14 cellular contexts compared by ENCODE assay signal in genomic region chr1:182620924-182621585, GRCh38. TPM values are rescaled to one million over a fixed set of nuclear protein-coding genes. Genes with fewer than 3 reads are reported as not detected.
DNase-seq lines count a peak whose midpoint lies in the region; ATAC-seq, FAIRE-seq and TF ChIP-seq lines count a peak whose summit lies in the region.
"Had no signal": no experiment of that assay in that cellular context is flagged by ENCODE, and none has a peak within 500 bp of the region (broad histone marks: within the 10 kb centered on the region; RNA-seq: fewer than 3 reads in every experiment).

No MANE protein-coding gene starts in this region.

- peaks cover 10% of the 10 kb centered on the region for H3K27me3 Mint-ChIP-seq in activated CD8-positive, alpha-beta T cell treated with anti-CD3 and anti-CD28 coated beads for 36 hours
- H3K27me3 Mint-ChIP-seq in activated CD8-positive, alpha-beta T cell treated with anti-CD3 and anti-CD28 coated beads, Interleukin-2, amount 10 ng/mL, durations not matched to agents 7 days and 5 days (ENCODE audit: low read depth), result peaks cover 64% of the 10 kb centered on the region
- H3K27me3 Mint-ChIP-seq in activated T-helper 17 cell treated with anti-CD3 and anti-CD28 coated beads, Interleukin-2, amount 50 U/mL, for 72 hours, result peaks cover 20% of the 10 kb centered on the region

- peak overlapping the region; percentile 52 for H3K27ac Mint-ChIP-seq in activated CD8-positive, alpha-beta T cell treated with anti-CD3 and anti-CD28 coated beads for 36 hours
- no peak overlapping the region for H3K27ac Mint-ChIP-seq in activated CD8-positive, alpha-beta T cell treated with anti-CD3 and anti-CD28 coated beads, Interleukin-2, amount 10 ng/mL, durations not matched to agents 7 days and 5 days
- no peak overlapping the region for H3K27ac Mint-ChIP-seq in activated T-helper 17 cell treated with anti-CD3 and anti-CD28 coated beads, Interleukin-2, amount 50 U/mL, for 72 hours

- no peak overlapping the region for H3K4me3 Mint-ChIP-seq in activated CD8-positive, alpha-beta T cell treated with anti-CD3 and anti-CD28 coated beads for 36 hours
- no peak overlapping the region for H3K4me3 Mint-ChIP-seq in activated CD8-positive, alpha-beta T cell treated with anti-CD3 and anti-CD28 coated beads, Interleukin-2, amount 10 ng/mL, durations not matched to agents 7 days and 5 days
- H3K4me3 Mint-ChIP-seq in activated T-helper 17 cell treated with anti-CD3 and anti-CD28 coated beads, Interleukin-2, amount 50 U/mL, for 72 hours, result no peak overlapping the region

- no peak for DNase-seq in activated CD8-positive, alpha-beta T cell treated with anti-CD3 and anti-CD28 coated beads for 36 hours
- no peak for DNase-seq in activated CD8-positive, alpha-beta T cell treated with anti-CD3 and anti-CD28 coated beads, Interleukin-2, amount 10 ng/mL, durations not matched to agents 7 days and 5 days
- DNase-seq in GM19239 (ENCODE audit: insufficient read length, low spot score), result no peak
- no peak for DNase-seq in stimulated activated naive CD8-positive, alpha-beta T cell treated with anti-CD3 and anti-CD28 coated beads, Interleukin-15, Interleukin-2, amounts not matched to agents 100 U/mL and 50 U/mL, for 24 hours
- no peak for DNase-seq in NCI-H524 (lab: John Stamatoyannopoulos, UW)
- DNase-seq: KBM-7, NCI-H1417, NCI-H187 treated with DMSO at 0.1 percent for 48 hours, NCI-H345, NCI-H526 had no signal

- H3K9me3 Mint-ChIP-seq in activated CD8-positive, alpha-beta T cell treated with anti-CD3 and anti-CD28 coated beads for 36 hours, result peaks cover 6% of the 10 kb centered on the region
- H3K9me3 Mint-ChIP-seq in activated CD8-positive, alpha-beta T cell treated with anti-CD3 and anti-CD28 coated beads, Interleukin-2, amount 10 ng/mL, durations not matched to agents 7 days and 5 days (ENCODE audit: insufficient read depth), result peaks cover 18% of the 10 kb centered on the region
- H3K9me3 Mint-ChIP-seq in activated T-helper 17 cell treated with anti-CD3 and anti-CD28 coated beads, Interleukin-2, amount 50 U/mL, for 72 hours, result no peaks in the 10 kb centered on the region

- no peak for TF ChIP-seq CTCF in activated CD8-positive, alpha-beta T cell treated with anti-CD3 and anti-CD28 coated beads for 36 hours (IDR thresholded peaks at IDR 0.05)

- peak; percentile 60 for FAIRE-seq in GM19239 (lab: Jason Lieb, UNC)
- FAIRE-seq: D721Med, H1 had no signal

- POLR2A ChIA-PET in activated CD8-positive, alpha-beta T cell treated with anti-CD3 and anti-CD28 coated beads for 36 hours (lab: Charles Lee), result interaction anchor here (0.7 to 1.5 kb wide), 3 partner anchors 9 to 20 kb away, joined by 3 to 6 read pairs (median 3); partner anchors contain the start of gene RGS16
- POLR2A ChIA-PET in activated CD8-positive, alpha-beta T cell treated with anti-CD3 and anti-CD28 coated beads, Interleukin-2, amount 10 ng/mL, durations not matched to agents 7 days and 5 days (lab: Charles Lee), result interaction anchor here (0.6 kb wide), 1 partner anchor 98 kb away, joined by 3 read pairs; no protein-coding TSS in a partner anchor

- H3K36me3 Mint-ChIP-seq in activated CD8-positive, alpha-beta T cell treated with anti-CD3 and anti-CD28 coated beads for 36 hours (ENCODE audit: low read depth), result peaks cover 7% of the 10 kb centered on the region
- peaks cover 10% of the 10 kb centered on the region for H3K36me3 Mint-ChIP-seq in activated CD8-positive, alpha-beta T cell treated with anti-CD3 and anti-CD28 coated beads, Interleukin-2, amount 10 ng/mL, durations not matched to agents 7 days and 5 days (ENCODE audit: low read depth)
- peaks cover 6% of the 10 kb centered on the region for H3K36me3 Mint-ChIP-seq in activated T-helper 17 cell treated with anti-CD3 and anti-CD28 coated beads, Interleukin-2, amount 50 U/mL, for 72 hours (ENCODE audit: low read depth)

- peaks cover 88% of the 10 kb centered on the region for H3K4me1 Mint-ChIP-seq in activated CD8-positive, alpha-beta T cell treated with anti-CD3 and anti-CD28 coated beads for 36 hours (ENCODE audit: low read depth)
- H3K4me1 Mint-ChIP-seq in activated CD8-positive, alpha-beta T cell treated with anti-CD3 and anti-CD28 coated beads, Interleukin-2, amount 10 ng/mL, durations not matched to agents 7 days and 5 days (ENCODE audit: low read depth), result peaks cover 50% of the 10 kb centered on the region
- H3K4me1 Mint-ChIP-seq in activated T-helper 17 cell treated with anti-CD3 and anti-CD28 coated beads, Interleukin-2, amount 50 U/mL, for 72 hours, result peaks cover 62% of the 10 kb centered on the region

- intact Hi-C loops in activated CD8-positive, alpha-beta T cell treated with anti-CD3 and anti-CD28 coated beads for 36 hours (cut with micrococcal nuclease), result no loop called here

- peak; percentile 55 for ATAC-seq in activated CD8-positive, alpha-beta T cell treated with anti-CD3 and anti-CD28 coated beads for 36 hours
- ATAC-seq in activated CD8-positive, alpha-beta T cell treated with anti-CD3 and anti-CD28 coated beads, Interleukin-2, amount 10 ng/mL, durations not matched to agents 7 days and 5 days, result no peak
- peak; percentile 64 for ATAC-seq in activated T-helper 17 cell treated with anti-CD3 and anti-CD28 coated beads, Interleukin-2, amount 50 U/mL, for 72 hours (replicated peaks)
- ATAC-seq in stimulated activated naive CD8-positive, alpha-beta T cell treated with anti-CD3 and anti-CD28 coated beads, Interleukin-15, Interleukin-2, amounts not matched to agents 100 U/mL and 50 U/mL, for 24 hours, result peak; percentile 65
- no peak for ATAC-seq in HG03469 (IDR thresholded peaks at IDR 0.05; ENCODE audit: unreplicated experiment)

- CTCF ChIA-PET in activated CD8-positive, alpha-beta T cell treated with anti-CD3 and anti-CD28 coated beads for 36 hours (lab: Charles Lee), result interaction anchor here (0.8 to 2.2 kb wide), 7 partner anchors 8 to 161 kb away, joined by 3 to 10 read pairs (median 7); no protein-coding TSS in a partner anchor
- CTCF ChIA-PET in activated CD8-positive, alpha-beta T cell treated with anti-CD3 and anti-CD28 coated beads, Interleukin-2, amount 10 ng/mL, durations not matched to agents 7 days and 5 days (lab: Charles Lee), result interaction anchor here (0.7 to 7.6 kb wide), 4 partner anchors 16 to 164 kb away, joined by 3 to 66 read pairs (median 10); partner anchors contain the start of gene RGS16

RNA-seq across cellular contexts. Expression of gene RGS16, which starts 16.9 kb away (rescaled TPM):
- 10 to 100 TPM; 33.8 to 35.6 TPM for total RNA-seq in activated CD8-positive, alpha-beta T cell treated with anti-CD3 and anti-CD28 coated beads for 36 hours
- under 1 TPM; 0.63 to 0.66 TPM for total RNA-seq in activated CD8-positive, alpha-beta T cell treated with anti-CD3 and anti-CD28 coated beads, Interleukin-2, amount 10 ng/mL, durations not matched to agents 7 days and 5 days
- 10 to 100 TPM in 1 of 2 donors, 1 to 10 TPM in 1; 9.7 to 32.1 TPM for total RNA-seq in activated T-helper 17 cell treated with anti-CD3 and anti-CD28 coated beads, Interleukin-2, amount 50 U/mL, for 72 hours

RNA-seq across cellular contexts. Expression of gene RNASEL, which starts 32.0 kb away (rescaled TPM):
- 1 to 10 TPM; 3.7 TPM for total RNA-seq in activated CD8-positive, alpha-beta T cell treated with anti-CD3 and anti-CD28 coated beads for 36 hours
- 1 to 10 TPM; 5.7 to 6.0 TPM for total RNA-seq in activated CD8-positive, alpha-beta T cell treated with anti-CD3 and anti-CD28 coated beads, Interleukin-2, amount 10 ng/mL, durations not matched to agents 7 days and 5 days
- total RNA-seq in activated T-helper 17 cell treated with anti-CD3 and anti-CD28 coated beads, Interleukin-2, amount 50 U/mL, for 72 hours, result 1 to 10 TPM; 2.7 to 8.4 TPM

Comparison
In these comparisons a context has a peak if more than half of its experiments do, and no peak if none do; other contexts are left out.
1. ATAC-seq: peak in activated CD8-positive, alpha-beta T cell treated with anti-CD3 and anti-CD28 coated beads for 36 hours (single experiment), activated T-helper 17 cell treated with anti-CD3 and anti-CD28 coated beads, Interleukin-2, amount 50 U/mL, for 72 hours (single experiment) and stimulated activated naive CD8-positive, alpha-beta T cell treated with anti-CD3 and anti-CD28 coated beads, Interleukin-15, Interleukin-2, amounts not matched to agents 100 U/mL and 50 U/mL, for 24 hours (single experiment); none in activated CD8-positive, alpha-beta T cell treated with anti-CD3 and anti-CD28 coated beads, Interleukin-2, amount 10 ng/mL, durations not matched to agents 7 days and 5 days (single experiment) and HG03469 (single experiment).
2. RNA of gene RGS16, which starts 16.9 kb away (total RNA-seq): 33.8 to 35.6 TPM in activated CD8-positive, alpha-beta T cell treated with anti-CD3 and anti-CD28 coated beads for 36 hours and 9.7 to 32.1 TPM in activated T-helper 17 cell treated with anti-CD3 and anti-CD28 coated beads, Interleukin-2, amount 50 U/mL, for 72 hours; 0.63 to 0.66 TPM in activated CD8-positive, alpha-beta T cell treated with anti-CD3 and anti-CD28 coated beads, Interleukin-2, amount 10 ng/mL, durations not matched to agents 7 days and 5 days; every median in the first group is over 4 times any median in the second.